ENCODE assay signal across 8 cellular contexts in the genomic region with DNA sequence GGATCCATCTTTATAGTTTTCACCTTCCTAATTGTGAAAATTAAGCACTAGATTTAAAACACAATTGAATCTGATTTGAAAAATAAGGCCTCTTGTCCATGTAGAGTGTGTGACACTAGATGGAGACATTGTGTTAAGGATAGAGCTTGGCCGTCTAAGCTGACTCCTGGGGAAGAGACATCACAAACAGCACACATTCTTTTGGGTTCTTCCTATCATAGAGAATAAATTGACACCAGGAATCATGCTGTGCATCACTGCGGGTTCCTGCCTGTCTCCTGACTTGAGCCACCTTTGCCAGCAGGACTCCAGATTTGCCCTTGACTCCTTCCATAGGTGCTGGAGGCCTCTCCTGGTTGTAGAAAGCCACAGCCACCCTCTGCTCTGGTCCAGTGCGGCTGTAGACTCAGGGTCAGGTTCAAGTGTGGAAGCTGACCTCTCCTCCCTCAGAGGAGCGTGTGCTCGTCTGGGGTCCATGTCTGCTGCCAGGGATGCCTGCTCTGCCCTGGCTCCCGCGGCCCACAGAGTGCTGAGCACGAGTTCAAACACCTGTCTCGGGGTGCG. TPM values are rescaled to one million over a fixed set of nuclear protein-coding genes. Genes with fewer than 3 reads are reported as not detected.
DNase-seq lines count a peak whose midpoint lies in the region; ATAC-seq and TF ChIP-seq lines count a peak whose summit lies in the region.

No MANE protein-coding gene starts in this region.

- intact Hi-C loops in HCT116 (cut with micrococcal nuclease), result loop anchor here (1.0 to 5.0 kb wide), 5 partner anchors 175 to 1569 kb away; no protein-coding TSS in a partner anchor
- intact Hi-C loops in transverse colon (cut with DNase I; ENCODE audit: low total_unique reads), result loop anchor here (5.0 kb wide), 1 partner anchor 174 kb away; no protein-coding TSS in a partner anchor

- no peaks in the 10 kb centered on the region for H3K79me2 ChIP-seq in HCT116 (ENCODE audit: insufficient read depth, low read length)

- TF ChIP-seq RAD21 in HCT116 (IDR thresholded peaks at IDR 0.05; ENCODE audit: low read depth) (peak; percentile 95), liver (IDR thresholded peaks at IDR 0.05) (peak; percentile 99 to 100)

- TF ChIP-seq POLR2A in HCT116 (IDR thresholded peaks at IDR 0.05; ENCODE audit: borderline replicate concordance, extremely low read depth, insufficient read depth, insufficient read length) (no peak), transverse colon (IDR thresholded peaks at IDR 0.05) (no peak)

- H3K36me3 ChIP-seq in HCT116 (ENCODE audit: control insufficient read depth in 1 of 2, insufficient read depth in 2 of 2, low read length in 2 of 2) (no peaks in the 10 kb centered on the region), liver (ENCODE audit: control insufficient read depth in 4 of 4, insufficient read depth in 3 of 4, low read depth in 1 of 4, low read length in 3 of 4) (no peaks in the 10 kb centered on the region), transverse colon (no peaks in the 10 kb centered on the region)

- H3K36me3 Mint-ChIP-seq in activated naive CD8-positive, alpha-beta T cell treated with anti-CD3 and anti-CD28 coated beads, Interleukin-2, amount 10 ng/mL, durations not matched to agents 7 days and 5 days, result no peaks in the 10 kb centered on the region
- H3K36me3 Mint-ChIP-seq in activated naive CD8-positive, alpha-beta T cell treated with anti-CD3 and anti-CD28 coated beads for 36 hours, result no peaks in the 10 kb centered on the region
- H3K36me3 Mint-ChIP-seq in chondrocyte (ENCODE audit: low read depth), result no peaks in the 10 kb centered on the region

- no peaks in the 10 kb centered on the region for H3K27me3 ChIP-seq in HCT116 (ENCODE audit: insufficient read depth, low read length)
- no peaks in the 10 kb centered on the region for H3K27me3 ChIP-seq in liver (ENCODE audit: control insufficient read depth in 4 of 4, insufficient read depth in 4 of 4, low read length in 3 of 4)
- H3K27me3 ChIP-seq in transverse colon, result no peaks in the 10 kb centered on the region

- peak overlapping the region; percentile 47; the same call in 1 of the 2 replicates for H3K4me2 ChIP-seq in HCT116 (ENCODE audit: low read length)

- H3K9me2 ChIP-seq in HCT116 (ENCODE audit: insufficient read depth), result no peaks in the 10 kb centered on the region

- no TSS peak for BruUV-seq in HCT116 (replicated peaks; lab: Mats Ljungman, UMichigan)

- H3K4me3 ChIP-seq in HCT116 (replicated peaks in 1 of 2; ENCODE audit: low read depth in 1 of 2, low read length in 2 of 2) (no peak overlapping the region), liver (ENCODE audit: low read depth in 1 of 3, low read length in 3 of 3) (no peak overlapping the region), transverse colon (no peak overlapping the region)

- RAD21 ChIA-PET in HCT116 (lab: Charles Lee; ENCODE audit: low non-redundant PET in 1 of 2, low total read pairs in 2 of 2, uncharacterized antibody in 2 of 2, unreplicated experiment in 2 of 2), result interaction anchor here (2.3 to 4.3 kb wide), 2 partner anchors 174 to 176 kb away, joined by 21 to 37 read pairs; no protein-coding TSS in a partner anchor

- H4K20me1 ChIP-seq in HCT116 (ENCODE audit: insufficient read depth), result no peaks in the 10 kb centered on the region

- H3K4me1 ChIP-seq in HCT116 (ENCODE audit: control insufficient read depth in 1 of 2, insufficient read depth in 2 of 2, low read length in 2 of 2) (peaks cover 6 to 26% of the 10 kb centered on the region in 2 experiments), liver (ENCODE audit: control insufficient read depth in 4 of 4, insufficient read depth in 4 of 4, low read length in 3 of 4) (peaks cover 0 to 4% (median under 1%) of the 10 kb centered on the region in 4 donors), transverse colon (peaks cover 0 to 2% (median 0%) of the 10 kb centered on the region in 4 donors)

- no peaks in the 10 kb centered on the region for H3K9me3 Mint-ChIP-seq in activated naive CD8-positive, alpha-beta T cell treated with anti-CD3 and anti-CD28 coated beads, Interleukin-2, amount 10 ng/mL, durations not matched to agents 7 days and 5 days
- H3K9me3 Mint-ChIP-seq in activated naive CD8-positive, alpha-beta T cell treated with anti-CD3 and anti-CD28 coated beads for 36 hours, result no peaks in the 10 kb centered on the region
- no peaks in the 10 kb centered on the region for H3K9me3 Mint-ChIP-seq in chondrocyte (ENCODE audit: low read depth)

- H3K4me1 Mint-ChIP-seq in activated naive CD8-positive, alpha-beta T cell treated with anti-CD3 and anti-CD28 coated beads, Interleukin-2, amount 10 ng/mL, durations not matched to agents 7 days and 5 days, result peaks cover 10% of the 10 kb centered on the region
- no peaks in the 10 kb centered on the region for H3K4me1 Mint-ChIP-seq in activated naive CD8-positive, alpha-beta T cell treated with anti-CD3 and anti-CD28 coated beads for 36 hours
- peaks cover 35% of the 10 kb centered on the region for H3K4me1 Mint-ChIP-seq in chondrocyte (ENCODE audit: low read depth)

- no peak overlapping the region for H3K27ac Mint-ChIP-seq in activated naive CD8-positive, alpha-beta T cell treated with anti-CD3 and anti-CD28 coated beads, Interleukin-2, amount 10 ng/mL, durations not matched to agents 7 days and 5 days
- no peak overlapping the region for H3K27ac Mint-ChIP-seq in activated naive CD8-positive, alpha-beta T cell treated with anti-CD3 and anti-CD28 coated beads for 36 hours
- peak overlapping the region; percentile 29 for H3K27ac Mint-ChIP-seq in chondrocyte (ENCODE audit: unreplicated experiment)

- peak; percentile 83 for ATAC-seq in activated naive CD8-positive, alpha-beta T cell treated with anti-CD3 and anti-CD28 coated beads, Interleukin-2, amount 10 ng/mL, durations not matched to agents 7 days and 5 days (ENCODE audit: low read depth)
- peak; percentile 80 for ATAC-seq in HCT116

- in situ Hi-C loops in transverse colon (cut with MboI; ENCODE audit: low pct_ligation_motif_present in 1 of 4, low pct_unique_long_range_greater_than_20kb in 1 of 4, low sequenced_read_pairs in 3 of 4), result loop anchor here (5.0 kb wide), 2 partner anchors 174 to 179 kb away; no protein-coding TSS in a partner anchor

- H2AFZ ChIP-seq in HCT116 (ENCODE audit: low read depth, low read length, poor library complexity, severe bottlenecking), result no peak overlapping the region

- H3K9me3 ChIP-seq in HCT116 (ENCODE audit: control insufficient read depth in 1 of 2, insufficient read depth in 1 of 2, low read depth in 1 of 2, low read length in 2 of 2) (no peaks in the 10 kb centered on the region), liver (ENCODE audit: control insufficient read depth in 4 of 4, low read length in 3 of 4) (no peaks in the 10 kb centered on the region), transverse colon (no peaks in the 10 kb centered on the region)

- no peak for DNase-seq in activated naive CD8-positive, alpha-beta T cell treated with anti-CD3 and anti-CD28 coated beads, Interleukin-2, amount 10 ng/mL, durations not matched to agents 7 days and 5 days
- no peak for DNase-seq in activated naive CD8-positive, alpha-beta T cell treated with anti-CD3 and anti-CD28 coated beads for 36 hours
- DNase-seq in HCT116 (ENCODE audit: low read depth, low spot score) (peak; percentile 70), MV-4-11 (lab: John Stamatoyannopoulos, UW) (peak; percentile 68), RPMI8226 (peak; percentile 42), chondrocyte (ENCODE audit: low spot score) (no peak), transverse colon (no peak)

- H3K9ac ChIP-seq in HCT116 (ENCODE audit: low read length) (no peak overlapping the region), liver (ENCODE audit: low read depth in 1 of 2, low read length in 2 of 2) (no peak overlapping the region)

- CTCF ChIA-PET in HCT116 (lab: Charles Lee), result interaction anchor here (0.6 to 7.7 kb wide), 6 partner anchors 169 to 730 kb away, joined by 3 to 94 read pairs (median 3); no protein-coding TSS in a partner anchor

- POLR2A ChIA-PET in activated naive CD8-positive, alpha-beta T cell treated with anti-CD3 and anti-CD28 coated beads, Interleukin-2, amount 10 ng/mL, durations not matched to agents 7 days and 5 days (lab: Charles Lee), result interaction anchor here (1.1 kb wide), 1 partner anchor 174 kb away, joined by 3 read pairs; no protein-coding TSS in a partner anchor
- POLR2A ChIA-PET in HCT116 (lab: Charles Lee), result no interaction called here

- no peak overlapping the region for H3K4me3 Mint-ChIP-seq in activated naive CD8-positive, alpha-beta T cell treated with anti-CD3 and anti-CD28 coated beads, Interleukin-2, amount 10 ng/mL, durations not matched to agents 7 days and 5 days
- no peak overlapping the region for H3K4me3 Mint-ChIP-seq in activated naive CD8-positive, alpha-beta T cell treated with anti-CD3 and anti-CD28 coated beads for 36 hours
- H3K4me3 Mint-ChIP-seq in chondrocyte (ENCODE audit: unreplicated experiment), result no peak overlapping the region

- H3K27me3 Mint-ChIP-seq in activated naive CD8-positive, alpha-beta T cell treated with anti-CD3 and anti-CD28 coated beads, Interleukin-2, amount 10 ng/mL, durations not matched to agents 7 days and 5 days, result no peaks in the 10 kb centered on the region
- H3K27me3 Mint-ChIP-seq in activated naive CD8-positive, alpha-beta T cell treated with anti-CD3 and anti-CD28 coated beads for 36 hours, result no peaks in the 10 kb centered on the region
- H3K27me3 Mint-ChIP-seq in chondrocyte (ENCODE audit: low read depth), result no peaks in the 10 kb centered on the region

- H3K27ac ChIP-seq in HCT116 (ENCODE audit: low read depth, low read length), result no peak overlapping the region
- H3K27ac ChIP-seq in liver (ENCODE audit: low read depth in 1 of 2, low read length in 2 of 2), result no peak overlapping the region
- H3K27ac ChIP-seq in transverse colon, result no peak overlapping the region

- TF ChIP-seq CTCF in HCT116 (IDR thresholded peaks at IDR 0.05 in 2 of 3, conservative IDR thresholded peaks at IDR 0.05 in 1 of 3; ENCODE audit: borderline replicate concordance in 1 of 3, insufficient read depth in 1 of 3, low read depth in 2 of 3, low read length in 2 of 3) (peak; percentile 62 to 88 (median 82)), chondrocyte (IDR thresholded peaks at IDR 0.05) (peak; percentile 94), liver (IDR thresholded peaks at IDR 0.05; ENCODE audit: low read depth, low read length, missing input control) (peak; percentile 90), transverse colon (IDR thresholded peaks at IDR 0.05) (peak; percentile 43 to 79 (median 67))

- 61% methylated on average over 10 of the region's 10 CpGs for WGBS in liver
- 46 to 71% methylated on average over 4 to 10 of the region's 10 CpGs for WGBS in transverse colon (ENCODE audit: low coverage in 1 of 2), 2 donors

- TF ChIP-seq EP300 in transverse colon (IDR thresholded peaks at IDR 0.05; ENCODE audit: low read depth), result no peak

TF ChIP-seq in liver, 16 proteins besides CTCF, POLR2A, EP300 and RAD21:
- TF ChIP-seq HNF4A (conservative IDR thresholded peaks at IDR 0.05), result no peak

RNA-seq across cellular contexts. Expression of a gene that starts 11.2 kb away (rescaled TPM):
- 1 to 10 TPM; 1.4 to 1.5 TPM for total RNA-seq in activated naive CD8-positive, alpha-beta T cell treated with anti-CD3 and anti-CD28 coated beads, Interleukin-2, amount 10 ng/mL, durations not matched to agents 7 days and 5 days
- total RNA-seq in activated naive CD8-positive, alpha-beta T cell treated with anti-CD3 and anti-CD28 coated beads for 36 hours, result not detected
- total RNA-seq in HCT116 (2021; ENCODE audit: unreplicated experiment), result 0.66 TPM
- 0.38 and 0.75 TPM in 2 replicates for polyA plus RNA-seq in HCT116 (2012)
- total RNA-seq in chondrocyte, result 0.37 to 0.64 TPM (median 0.39 TPM) in 3 replicates
- 1 to 10 TPM; 1.2 to 1.3 TPM for total RNA-seq in liver
- under 1 TPM; 0.25 to 0.53 TPM for polyA plus RNA-seq in liver
- total RNA-seq in transverse colon, result 1 to 10 TPM in 1 of 4 donors, under 1 TPM in 1, not detected in 2; 0.32 to 2.6 TPM

Comparison
In these comparisons a context has a peak if more than half of its experiments do, and no peak if none do; other contexts are left out.
1. DNase-seq: peak in HCT116 (single experiment), MV-4-11 (single experiment) and RPMI8226 (single experiment); none in activated naive CD8-positive, alpha-beta T cell treated with anti-CD3 and anti-CD28 coated beads, Interleukin-2, amount 10 ng/mL, durations not matched to agents 7 days and 5 days (single experiment), activated naive CD8-positive, alpha-beta T cell treated with anti-CD3 and anti-CD28 coated beads for 36 hours (single experiment), chondrocyte (single experiment) and transverse colon (single experiment).
2. Peak in every context shown above with its lines, with median percentiles within 50 percentile points of each other: CTCF ChIP-seq.